Comparison of ENCODE assay signal across 16 cellular contexts in the genomic region with DNA sequence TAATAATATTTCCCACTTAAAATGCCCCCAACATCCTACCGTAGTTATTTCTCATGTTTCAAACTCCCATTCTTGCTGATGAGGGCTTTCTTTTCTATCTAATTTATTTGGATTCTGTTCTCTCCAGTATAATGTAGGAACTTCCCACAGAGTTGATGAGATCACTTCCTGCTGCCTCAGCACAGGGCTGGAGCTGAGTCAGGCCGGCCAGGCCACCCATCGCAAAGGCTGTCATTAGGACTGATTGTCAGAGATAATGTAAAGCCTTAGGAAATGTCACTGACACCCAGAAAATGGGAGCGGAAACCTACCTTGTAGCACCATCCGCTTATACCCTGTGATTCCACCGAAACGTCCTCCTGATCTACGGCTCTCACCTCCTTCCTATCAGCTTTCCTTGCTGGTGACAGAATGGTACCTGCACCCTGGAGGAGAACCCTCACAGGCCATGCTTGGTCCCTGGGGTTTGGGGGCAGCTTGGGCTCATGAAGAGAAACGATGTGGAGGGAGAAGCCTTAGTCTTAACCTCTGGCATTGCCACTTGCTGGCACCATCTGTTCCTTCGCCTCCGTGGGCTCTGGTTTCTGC.
DNase-seq lines count a peak whose midpoint lies in the region; ATAC-seq and TF ChIP-seq lines count a peak whose summit lies in the region.
"Had no signal": no experiment of that assay in that cellular context is flagged by ENCODE, and none has a peak within 500 bp of the region (broad histone marks: within the 10 kb centered on the region; RNA-seq: fewer than 3 reads in every experiment).

No MANE protein-coding gene starts in this region.

- H3K27ac ChIP-seq in SJSA1 (no peak overlapping the region), vagina (no peak overlapping the region)
- H3K27ac ChIP-seq: dorsolateral prefrontal cortex, tibial nerve had no signal

- ATAC-seq in activated CD4-positive, alpha-beta T cell treated with anti-CD3 and anti-CD28 coated beads for 36 hours: peak; percentile 49
- ATAC-seq: activated CD8-positive, alpha-beta T cell treated with anti-CD3 and anti-CD28 coated beads, Interleukin-2, amount 10 ng/mL, durations not matched to agents 7 days and 5 days had no signal

- H3K27me3 Mint-ChIP-seq in activated CD4-positive, alpha-beta T cell treated with anti-CD3 and anti-CD28 coated beads for 36 hours: no peaks in the 10 kb centered on the region

- H3K9me3 ChIP-seq in SJSA1 (replicated peaks): no peaks in the 10 kb centered on the region
- no peaks in the 10 kb centered on the region for H3K9me3 ChIP-seq in vagina
- H3K9me3 ChIP-seq: tibial nerve had no signal

- TF ChIP-seq POLR2A in vagina (IDR thresholded peaks at IDR 0.05): no peak

- H3K4me3 Mint-ChIP-seq in activated CD4-positive, alpha-beta T cell treated with anti-CD3 and anti-CD28 coated beads for 36 hours: no peak overlapping the region
- H3K4me3 Mint-ChIP-seq: activated CD8-positive, alpha-beta T cell treated with anti-CD3 and anti-CD28 coated beads, Interleukin-2, amount 10 ng/mL, durations not matched to agents 7 days and 5 days; nephron had no signal

- TF ChIP-seq CTCF in fibroblast of the aortic adventitia (IDR thresholded peaks at IDR 0.05; ENCODE audit: insufficient read depth, low read length) (no peak), vagina (IDR thresholded peaks at IDR 0.05) (no peak), GM10248 (IDR thresholded peaks at IDR 0.05; ENCODE audit: control extremely low read depth, extremely low read depth, low read depth, missing control alignments) (no peak)

- intact Hi-C loops in activated CD4-positive, alpha-beta T cell treated with anti-CD3 and anti-CD28 coated beads for 36 hours (cut with DNase I, micrococcal nuclease): no loop called here
- intact Hi-C loops in vagina (cut with DNase I): loop anchor here (10.0 kb wide), 1 partner anchor 666 kb away; no protein-coding TSS in a partner anchor

- CTCF ChIA-PET in activated CD4-positive, alpha-beta T cell treated with anti-CD3 and anti-CD28 coated beads for 36 hours (lab: Charles Lee): no interaction called here
- CTCF ChIA-PET in GM10248 (lab: Yijun Ruan, JAX): no interaction called here

- no peak overlapping the region for H3K27ac Mint-ChIP-seq in activated CD4-positive, alpha-beta T cell treated with anti-CD3 and anti-CD28 coated beads for 36 hours
- H3K27ac Mint-ChIP-seq: activated CD8-positive, alpha-beta T cell treated with anti-CD3 and anti-CD28 coated beads, Interleukin-2, amount 10 ng/mL, durations not matched to agents 7 days and 5 days; nephron had no signal

- H3K36me3 Mint-ChIP-seq in activated CD4-positive, alpha-beta T cell treated with anti-CD3 and anti-CD28 coated beads for 36 hours (ENCODE audit: low read depth): no peaks in the 10 kb centered on the region

- no peak for DNase-seq in activated CD4-positive, alpha-beta T cell treated with anti-CD3 and anti-CD28 coated beads for 36 hours
- no peak for DNase-seq in activated CD4-positive, alpha-beta T cell treated with anti-CD3 and anti-CD28 coated beads, Interleukin-2, amount 50 U/mL, for 4 hours
- DNase-seq in SJSA1 (ENCODE audit: low read depth in 1 of 2, low spot score in 2 of 2) (peak; percentile 11 to 44), fibroblast of the aortic adventitia (ENCODE audit: low read depth) (peak; percentile 14), vagina (ENCODE audit: extremely low spot score in 2 of 2) (peak; percentile 58 to 85), GM10248 (ENCODE audit: extremely low spot score) (no peak), GF-D8 (lab: John Stamatoyannopoulos, UW) (no peak)
- DNase-seq in NK-92 treated with Interleukin-12 subunit alpha and Interleukin-12 subunit beta, amount 100 ng/mL, for 24 hours (lab: John Stamatoyannopoulos, UW): no peak
- DNase-seq: activated CD8-positive, alpha-beta T cell treated with anti-CD3 and anti-CD28 coated beads, Interleukin-2, amount 10 ng/mL, durations not matched to agents 7 days and 5 days; Calu3; dorsolateral prefrontal cortex; NCI-H2029 treated with DMSO at 0.1 percent for 48 hours; SHP77 treated with DMSO at 0.1 percent for 48 hours; stimulated activated CD4-positive, alpha-beta T cell treated with anti-CD3 and anti-CD28 coated beads, Interleukin-2, amount 100 ng/mL, for 48 hours had no signal

- peaks cover 16% of the 10 kb centered on the region for H3K4me1 ChIP-seq in SJSA1 (replicated peaks)
- peaks cover 9% of the 10 kb centered on the region for H3K4me1 ChIP-seq in vagina

- H3K27me3 ChIP-seq in SJSA1 (replicated peaks): no peaks in the 10 kb centered on the region
- no peaks in the 10 kb centered on the region for H3K27me3 ChIP-seq in vagina
- H3K27me3 ChIP-seq: dorsolateral prefrontal cortex, tibial nerve had no signal

- POLR2A ChIA-PET in activated CD4-positive, alpha-beta T cell treated with anti-CD3 and anti-CD28 coated beads for 36 hours (lab: Charles Lee): no interaction called here
- POLR2A ChIA-PET in GM10248 (lab: Yijun Ruan, JAX): no interaction called here

- H3K4me1 Mint-ChIP-seq in activated CD4-positive, alpha-beta T cell treated with anti-CD3 and anti-CD28 coated beads for 36 hours: peaks cover 6% of the 10 kb centered on the region

- H3K9me3 Mint-ChIP-seq in activated CD4-positive, alpha-beta T cell treated with anti-CD3 and anti-CD28 coated beads for 36 hours (ENCODE audit: low read depth): no peaks in the 10 kb centered on the region

- H3K36me3 ChIP-seq in SJSA1 (no peaks in the 10 kb centered on the region), vagina (no peaks in the 10 kb centered on the region)
- H3K36me3 ChIP-seq: tibial nerve had no signal

- H3K4me3 ChIP-seq in SJSA1 (no peak overlapping the region), fibroblast of the aortic adventitia (ENCODE audit: low read depth, low read length) (no peak overlapping the region), vagina (no peak overlapping the region)
- H3K4me3 ChIP-seq: dorsolateral prefrontal cortex, tibial nerve had no signal

Comparison
In these comparisons a context has a peak if more than half of its experiments do, and no peak if none do; other contexts are left out.
1. DNase-seq: peak in SJSA1 (2 of 2), fibroblast of the aortic adventitia (single experiment) and vagina (2 of 2); none in activated CD4-positive, alpha-beta T cell treated with anti-CD3 and anti-CD28 coated beads for 36 hours (single experiment), activated CD4-positive, alpha-beta T cell treated with anti-CD3 and anti-CD28 coated beads, Interleukin-2, amount 50 U/mL, for 4 hours (0 of 2), GM10248 (single experiment), GF-D8 (single experiment) and NK-92 treated with Interleukin-12 subunit alpha and Interleukin-12 subunit beta, amount 100 ng/mL, for 24 hours (single experiment).